In the genomic region with DNA sequence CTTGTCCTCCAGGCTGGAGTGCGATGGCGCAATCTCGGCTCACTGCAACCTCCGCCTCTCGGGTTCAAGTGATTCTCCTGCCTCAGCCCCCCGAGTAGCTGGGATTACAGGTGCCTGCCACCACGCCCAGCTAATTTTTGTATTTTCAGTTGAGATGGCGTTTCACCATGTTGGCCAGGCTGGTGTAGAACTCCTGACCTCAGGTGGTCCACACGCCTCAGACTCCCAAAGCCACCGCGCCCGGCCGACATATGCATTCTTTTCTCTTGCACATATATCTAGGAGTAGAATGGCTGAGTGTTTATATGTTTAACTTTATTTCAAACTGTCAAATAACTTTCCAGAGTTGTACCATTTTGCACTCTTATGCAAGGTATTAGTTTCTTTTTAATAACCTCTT, we compare ENCODE assay signal across 3 cellular contexts. TPM values are rescaled to one million over a fixed set of nuclear protein-coding genes. Genes with fewer than 3 reads are reported as not detected.
"Had no signal": no experiment of that assay in that cellular context is flagged by ENCODE, and none has a peak within 500 bp of the region (broad histone marks: within the 10 kb centered on the region; RNA-seq: fewer than 3 reads in every experiment).

No MANE protein-coding gene starts in this region.

RNA-seq across cellular contexts. Expression of gene EMX1, which starts 9.9 kb away (rescaled TPM):
- total RNA-seq: GM23248, H4, HFFc6 had no signal
- polyA plus RNA-seq: GM23248 had no signal
